18 cellular contexts compared by ENCODE assay signal in the genomic region with DNA sequence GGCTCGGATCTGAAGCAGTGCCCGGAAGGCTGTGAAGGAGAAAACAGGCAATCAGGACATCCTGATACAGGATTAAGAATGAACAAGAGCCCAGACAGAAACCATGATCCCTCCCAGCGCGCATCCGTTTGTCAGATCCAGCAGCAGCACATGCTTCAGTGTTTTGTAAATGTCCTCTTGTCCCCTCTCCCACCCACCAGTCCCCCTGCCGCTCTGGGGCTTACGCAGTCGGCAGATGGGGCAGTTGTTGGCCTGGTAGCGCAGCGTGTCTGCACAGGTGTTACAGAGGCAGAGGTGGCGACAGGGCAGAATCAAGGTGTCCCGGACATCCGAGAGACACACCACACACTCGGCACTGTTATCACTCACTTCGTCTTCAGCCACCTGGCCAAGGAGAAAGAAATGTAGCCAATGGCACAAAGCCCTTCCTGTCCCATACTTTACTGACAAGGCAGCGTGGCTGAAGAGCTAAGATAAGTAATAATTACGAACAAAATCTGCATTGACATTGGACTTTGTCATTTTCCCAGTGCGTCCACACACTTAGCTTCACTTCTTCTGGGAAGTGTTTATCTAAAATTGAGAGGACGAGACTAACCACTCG. TPM values are rescaled to one million over a fixed set of nuclear protein-coding genes. Genes with fewer than 3 reads are reported as not detected.
"Had no signal": no experiment of that assay in that cellular context is flagged by ENCODE, and none has a peak within 500 bp of the region (broad histone marks: within the 10 kb centered on the region; RNA-seq: fewer than 3 reads in every experiment).

No MANE protein-coding gene starts in this region.

- H3K27ac ChIP-seq: gastrocnemius medialis, heart left ventricle, right atrium auricular region had no signal

- H3K9me3 Mint-ChIP-seq: activated T-cell treated with anti-CD3 and anti-CD28 coated beads, Interleukin-2, amount 50 U/mL, for 4 hours; endodermal cell had no signal

- H3K27ac Mint-ChIP-seq: activated CD8-positive, alpha-beta memory T cell treated with anti-CD3 and anti-CD28 coated beads, Interleukin-2, amount 10 ng/mL, durations not matched to agents 7 days and 5 days; endodermal cell; T-helper 17 cell had no signal

- H3K4me3 Mint-ChIP-seq: activated CD8-positive, alpha-beta memory T cell treated with anti-CD3 and anti-CD28 coated beads, Interleukin-2, amount 10 ng/mL, durations not matched to agents 7 days and 5 days; activated T-cell treated with anti-CD3 and anti-CD28 coated beads, Interleukin-2, amount 50 U/mL, for 4 hours; endodermal cell; T-helper 17 cell had no signal

- H3K4me3 ChIP-seq: gastrocnemius medialis, heart left ventricle, lung, right atrium auricular region, skin epidermis had no signal

- H3K4me1 ChIP-seq: gastrocnemius medialis, heart left ventricle, right atrium auricular region had no signal

- H3K27me3 Mint-ChIP-seq: activated CD8-positive, alpha-beta memory T cell treated with anti-CD3 and anti-CD28 coated beads, Interleukin-2, amount 10 ng/mL, durations not matched to agents 7 days and 5 days; T-helper 17 cell had no signal

- H3K27me3 ChIP-seq: gastrocnemius medialis, heart left ventricle, right atrium auricular region had no signal

- DNase-seq: activated CD4-positive, alpha-beta T cell treated with anti-CD3 and anti-CD28 coated beads, Interleukin-2, amount 50 U/mL, for 4 hours; activated CD8-positive, alpha-beta memory T cell treated with anti-CD3 and anti-CD28 coated beads, Interleukin-2, amount 10 ng/mL, durations not matched to agents 7 days and 5 days; activated effector memory CD4-positive, alpha-beta T cell treated with Interleukin-2 at 50 U/mL for 16 hours; activated naive CD4-positive, alpha-beta T cell treated with anti-CD3 and anti-CD28 coated beads, Interleukin-2, amount 50 U/mL, for 16 hours; activated T-cell treated with anti-CD3 and anti-CD28 coated beads, Interleukin-2, amount 50 U/mL, for 4 hours; endodermal cell; gastrocnemius medialis; stimulated activated CD4-positive, alpha-beta T cell treated with anti-CD3 and anti-CD28 coated beads, Interleukin-4, amount 100 ng/mL, for 24 hours; stimulated activated naive CD4-positive, alpha-beta T cell; T-helper 17 cell; trophoblast cell had no signal

- H3K9me3 ChIP-seq: gastrocnemius medialis, heart left ventricle, right atrium auricular region had no signal

- H3K36me3 ChIP-seq: right atrium auricular region had no signal

RNA-seq across cellular contexts. Expression of a gene that starts 20.7 kb away (rescaled TPM):
- total RNA-seq: bronchial epithelial cell, dermis microvascular lymphatic vessel endothelial cell, heart left ventricle, right atrium auricular region, subcutaneous adipose tissue had no signal
